In the genomic region with DNA sequence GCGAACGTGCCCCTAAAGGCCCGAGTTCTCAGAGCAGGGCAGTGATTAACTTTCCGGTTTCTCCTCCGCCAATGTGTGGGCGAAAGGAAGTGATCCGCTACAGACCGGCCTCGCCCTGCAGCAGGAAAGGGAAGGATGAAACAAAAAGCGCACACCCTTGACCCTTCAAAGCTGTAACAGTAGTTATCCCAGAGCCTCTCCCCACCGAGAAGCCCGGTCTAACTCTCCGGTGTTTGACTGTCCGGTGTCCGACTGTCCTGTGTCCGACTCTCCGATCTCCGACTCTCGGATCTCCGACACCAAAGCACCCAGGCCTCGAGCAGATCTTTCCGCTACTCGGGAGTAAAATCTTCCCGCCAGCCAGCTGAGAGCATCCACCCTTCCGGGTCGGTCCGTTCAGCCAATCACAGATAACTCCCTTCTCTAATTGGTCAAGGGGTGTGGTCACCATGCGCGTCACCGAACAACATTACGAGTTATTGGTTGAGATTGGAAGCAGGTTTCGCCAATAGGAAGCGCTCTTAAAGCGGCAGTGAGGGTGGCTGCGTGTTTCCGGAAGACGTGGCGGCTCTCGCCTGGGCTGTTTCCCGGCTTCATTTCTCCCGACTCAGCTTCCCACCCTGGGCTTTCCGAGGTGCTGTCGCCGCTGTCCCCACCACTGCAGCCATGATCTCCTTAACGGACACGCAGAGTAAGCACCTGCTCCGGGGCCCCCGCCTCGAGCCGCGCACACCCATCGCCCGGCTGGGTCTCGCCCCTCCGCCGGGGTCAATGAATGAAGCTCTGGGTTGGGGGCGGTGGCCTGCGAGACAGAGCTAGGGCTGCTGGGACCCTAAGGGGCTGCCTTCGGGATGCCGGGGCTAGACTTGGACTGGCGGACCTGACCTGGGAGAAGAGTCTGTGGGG, we compare ENCODE assay signal across 8 cellular contexts.
A peak's percentile ranks its signal among the peaks of the same experiment; 100 is the strongest.
DNase-seq lines count a peak whose midpoint lies in the region; ATAC-seq and TF ChIP-seq lines count a peak whose summit lies in the region.

A gene with protein sequence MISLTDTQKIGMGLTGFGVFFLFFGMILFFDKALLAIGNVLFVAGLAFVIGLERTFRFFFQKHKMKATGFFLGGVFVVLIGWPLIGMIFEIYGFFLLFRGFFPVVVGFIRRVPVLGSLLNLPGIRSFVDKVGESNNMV (plus strand): TSS at position 532 of the 906 bp plus-strand sequence. CDS start 135 bp downstream, at position 667.
Gene RECQL, minus strand, starts transcription at position 378 of the 906 bp plus-strand sequence. CDS start 2,065 bp downstream, outside the sequence.

- no peak for TF ChIP-seq CTCF in AG10803 (conservative IDR thresholded peaks at IDR 0.05; ENCODE audit: low read length)

- ATAC-seq in GM19035 (IDR thresholded peaks at IDR 0.05; ENCODE audit: unreplicated experiment), result peak; percentile 99
- peak; percentile 98 for ATAC-seq in HG03342 (IDR thresholded peaks at IDR 0.05; ENCODE audit: unreplicated experiment)

- peak; percentile 97 for DNase-seq in AG10803 (ENCODE audit: low read depth)
- peak; percentile 96 for DNase-seq in NCI-H345 treated with DMSO at 0.1 percent for 48 hours (lab: John Stamatoyannopoulos, UW; ENCODE audit: unreplicated experiment)
- peak; percentile 69 to 77 (median 72) for DNase-seq in activated CD4-positive, CD25-positive, alpha-beta regulatory T cell (lab: John Stamatoyannopoulos, UW)
- peak; percentile 99 for DNase-seq in cerebellar cortex (ENCODE audit: low spot score)
- peak; percentile 99 for DNase-seq in iris pigment epithelial cell (ENCODE audit: low read depth)
- DNase-seq in stimulated activated CD4-positive, alpha-beta T cell treated with anti-CD3 and anti-CD28 coated beads, Interleukin-12 subunit alpha, Interleukin-12 subunit beta, amount 100 ng/mL, for 24 hours (ENCODE audit: low read depth in 2 of 2), result peak; percentile 82

- H3K4me3 ChIP-seq in AG10803 (ENCODE audit: low read length), result peak within 1 kb of the TSS; percentile 87

Comparison
In these comparisons a context has a peak if more than half of its experiments do, and no peak if none do; other contexts are left out.
1. Peak in every context shown above with its lines: DNase-seq, ATAC-seq and H3K4me3 ChIP-seq.